In the genomic region with DNA sequence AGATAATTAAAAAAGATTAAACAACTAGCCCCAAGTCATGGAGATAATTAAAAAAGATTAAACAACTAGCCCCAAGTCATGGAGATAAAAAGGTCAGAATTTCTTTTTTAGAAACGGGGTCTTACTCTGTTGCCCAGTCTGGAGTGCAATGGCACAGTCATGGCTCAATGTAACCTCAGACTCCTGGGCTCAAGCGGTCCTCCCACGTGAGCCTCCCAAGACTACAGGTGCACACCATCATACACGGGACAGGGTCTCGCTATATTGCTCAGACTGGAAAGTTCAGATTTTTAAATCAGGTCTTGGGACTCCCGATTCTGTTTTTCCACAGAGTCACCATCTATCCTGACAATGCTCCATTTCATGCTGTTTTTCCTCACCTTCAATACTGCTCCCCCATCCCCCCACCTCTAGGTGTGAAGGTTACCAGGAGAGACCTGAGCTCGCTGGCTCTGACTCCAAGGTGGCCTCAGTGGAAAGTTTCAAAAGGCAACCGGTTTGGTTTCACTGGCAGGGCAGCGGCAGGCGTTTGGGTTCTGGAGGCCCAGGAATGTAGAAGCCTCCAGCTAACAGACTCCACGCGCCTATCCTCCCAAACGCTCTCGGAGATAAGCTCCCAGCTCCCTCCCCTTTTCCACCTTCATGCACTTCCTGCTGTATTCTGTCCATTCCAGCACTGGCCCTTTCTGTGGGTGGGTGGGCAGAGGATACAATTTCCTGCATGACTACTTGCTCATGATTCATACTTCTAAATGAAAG, we compare ENCODE assay signal across 14 cellular contexts. TPM values are rescaled to one million over a fixed set of nuclear protein-coding genes. Genes with fewer than 3 reads are reported as not detected.
DNase-seq lines count a peak whose midpoint lies in the region; ATAC-seq, FAIRE-seq and TF ChIP-seq lines count a peak whose summit lies in the region.
"Had no signal": no experiment of that assay in that cellular context is flagged by ENCODE, and none has a peak within 500 bp of the region (broad histone marks: within the 10 kb centered on the region; RNA-seq: fewer than 3 reads in every experiment).

No MANE protein-coding gene starts in this region.

- no peaks in the 10 kb centered on the region for H4K20me1 ChIP-seq in HepG2 (ENCODE audit: insufficient read depth, low read length)

- no peak for FAIRE-seq in HepG2 (lab: Jason Lieb, UNC)
- FAIRE-seq: keratinocyte, TTC549 had no signal

- TF ChIP-seq RAD21 in HepG2 (CRISPR knock-in tag; IDR thresholded peaks at IDR 0.05), result no peak

- H3K36me3 Mint-ChIP-seq in endodermal cell (ENCODE audit: low read depth) (no peaks in the 10 kb centered on the region), nephron (ENCODE audit: low read depth) (no peaks in the 10 kb centered on the region)
- H3K36me3 Mint-ChIP-seq: IgD-negative memory B cell had no signal

- DNase-seq in HepG2 (ENCODE audit: low spot score) (no peak), right lobe of liver (no peak), endodermal cell (peak; percentile 78), globus pallidus (ENCODE audit: low spot score) (no peak), NCI-H526 treated with DMSO at 0.1 percent for 48 hours (lab: John Stamatoyannopoulos, UW) (no peak), NCI-H345 (lab: John Stamatoyannopoulos, UW) (no peak)
- no peak for DNase-seq in activated CD4-positive, CD25-positive, alpha-beta regulatory T cell treated with anti-CD3 and anti-CD28 coated beads, Interleukin-2, amount 50 U/mL, for 72 hours
- DNase-seq: activated naive CD4-positive, alpha-beta T cell treated with anti-CD3 and anti-CD28 coated beads, Interleukin-2, amount 10 ng/mL, durations not matched to agents 7 days and 5 days; NCI-H1436; NCI-H524 treated with DMSO at 0.1 percent for 48 hours had no signal

- H3K27me3 ChIP-seq in HepG2 (ENCODE audit: control insufficient read depth in 1 of 2, insufficient read depth in 2 of 2, low read length in 2 of 2), result peaks cover 20 to 61% of the 10 kb centered on the region in 2 experiments
- no peaks in the 10 kb centered on the region for H3K27me3 ChIP-seq in right lobe of liver
- no peaks in the 10 kb centered on the region for H3K27me3 ChIP-seq in endodermal cell (ENCODE audit: control insufficient read depth, insufficient read depth, low read length, poor library complexity, severe bottlenecking)

- no peak for TF ChIP-seq POLR2A in HepG2 (IDR thresholded peaks at IDR 0.05; ENCODE audit: insufficient read depth in 1 of 2, low read depth in 2 of 2, low read length in 2 of 2)
- TF ChIP-seq POLR2A in right lobe of liver (IDR thresholded peaks at IDR 0.05), result no peak

- no peak overlapping the region for H2AFZ ChIP-seq in HepG2 (ENCODE audit: low read length)

- WGBS in HepG2 (ENCODE audit: low lambda C conversion rate), result 29% methylated on average over 14 of the region's 14 CpGs
- WGBS in right lobe of liver (ENCODE audit: insufficient coverage, low coverage, low lambda C conversion rate, missing lambda C conversion rate), result 56% methylated on average over 13 of the region's 14 CpGs
- 68 to 79% methylated on average over 9 to 14 of the region's 14 CpGs for WGBS in endodermal cell (ENCODE audit: insufficient coverage in 1 of 2, insufficient read length in 1 of 2), 2 experiments

- H3K27me3 Mint-ChIP-seq in endodermal cell (ENCODE audit: insufficient read depth) (no peaks in the 10 kb centered on the region), nephron (ENCODE audit: low read depth) (peaks cover 4% of the 10 kb centered on the region)

- in situ Hi-C loops in HepG2 (cut with HindIII; ENCODE audit: extremely low pct_ligation_motif_present, low pct_unique_long_range_greater_than_20kb), result no loop called here

- CTCF ChIA-PET in HepG2 (lab: Yijun Ruan, JAX; ENCODE audit: low intra/inter-chr PET ratio, low total read pairs), result no interaction called here

- H3K9me3 ChIP-seq in HepG2 (ENCODE audit: low read length) (no peaks in the 10 kb centered on the region), right lobe of liver (no peaks in the 10 kb centered on the region), endodermal cell (ENCODE audit: control insufficient read depth, low read length) (no peaks in the 10 kb centered on the region)

- H3K9ac ChIP-seq in HepG2 (ENCODE audit: insufficient read depth, low read depth, low read length) (no peak overlapping the region), endodermal cell (ENCODE audit: extremely low read depth, low read length, poor library complexity, severe bottlenecking) (no peak overlapping the region)

- intact Hi-C loops in HepG2 (cut with micrococcal nuclease; ENCODE audit: unreplicated experiment) (no loop called here), right lobe of liver (cut with DNase I) (no loop called here)

- H3K4me2 ChIP-seq in HepG2 (ENCODE audit: low read depth, low read length), result peak overlapping the region; percentile 1; the same call in 1 of the 2 replicates

- H3K27ac ChIP-seq in HepG2 (ENCODE audit: extremely low read length, insufficient read depth, low read length) (no peak overlapping the region), right lobe of liver (no peak overlapping the region), endodermal cell (ENCODE audit: low read depth, low read length) (no peak overlapping the region)

- TF ChIP-seq EP300 in HepG2 (IDR thresholded peaks at IDR 0.05; ENCODE audit: low read depth in 2 of 2, low read length in 2 of 2) (no peak), HepG2 (CRISPR knock-in tag; IDR thresholded peaks at IDR 0.05; ENCODE audit: borderline replicate concordance) (no peak)

- ATAC-seq in HepG2, result no peak
- no peak for ATAC-seq in right lobe of liver

- peak overlapping the region; percentile 44 for H3K27ac Mint-ChIP-seq in endodermal cell
- peak overlapping the region; percentile 62 to 83 (median 74) for H3K27ac Mint-ChIP-seq in nephron
- H3K27ac Mint-ChIP-seq: activated naive CD4-positive, alpha-beta T cell treated with anti-CD3 and anti-CD28 coated beads, Interleukin-2, amount 10 ng/mL, durations not matched to agents 7 days and 5 days had no signal

- no TSS peak for BruUV-seq in HepG2 (replicated peaks; lab: Mats Ljungman, UMichigan)

- H3K4me1 Mint-ChIP-seq in endodermal cell (peaks cover 54% of the 10 kb centered on the region), nephron (peaks cover 40% of the 10 kb centered on the region)

- H3K36me3 ChIP-seq in HepG2 (replicated peaks in 1 of 2; ENCODE audit: control insufficient read depth in 1 of 2, insufficient read depth in 2 of 2, low read length in 2 of 2) (no peaks in the 10 kb centered on the region), right lobe of liver (no peaks in the 10 kb centered on the region), endodermal cell (ENCODE audit: control insufficient read depth, insufficient read depth, low read length) (no peaks in the 10 kb centered on the region)

- TF ChIP-seq CTCF in HepG2 (CRISPR knock-in tag; IDR thresholded peaks at IDR 0.05) (no peak), right lobe of liver (IDR thresholded peaks at IDR 0.05) (no peak), endodermal cell (conservative IDR thresholded peaks at IDR 0.05) (no peak), nephron (IDR thresholded peaks at IDR 0.05; ENCODE audit: unreplicated experiment in 3 of 3) (no peak)

- H3K4me3 Mint-ChIP-seq in endodermal cell (no peak overlapping the region), nephron (peak overlapping the region; percentile 59 to 81 (median 74))
- H3K4me3 Mint-ChIP-seq: activated naive CD4-positive, alpha-beta T cell treated with anti-CD3 and anti-CD28 coated beads, Interleukin-2, amount 10 ng/mL, durations not matched to agents 7 days and 5 days had no signal

- H3K4me3 ChIP-seq in HepG2 (replicated peaks in 1 of 3; ENCODE audit: insufficient read depth in 1 of 3, low read depth in 2 of 3, low read length in 3 of 3) (no peak overlapping the region), right lobe of liver (no peak overlapping the region), endodermal cell (ENCODE audit: low read length) (no peak overlapping the region)

- H3K4me1 ChIP-seq in HepG2 (ENCODE audit: insufficient read depth, low read length) (peaks cover 18% of the 10 kb centered on the region), right lobe of liver (peaks cover 0 to 11% (median 0%) of the 10 kb centered on the region in 4 donors), endodermal cell (ENCODE audit: control insufficient read depth, insufficient read depth, low read length) (peaks cover 26% of the 10 kb centered on the region)

- POLR2A ChIA-PET in HepG2 (lab: Yijun Ruan, JAX), result interaction anchor here (0.7 to 3.1 kb wide), 3 partner anchors 11 to 93 kb away, joined by 3 to 17 read pairs (median 3); a partner anchor contains a TSS

- H3K79me2 ChIP-seq in HepG2 (ENCODE audit: insufficient read depth, low read length), result peaks cover 7% of the 10 kb centered on the region

- H3K9me3 Mint-ChIP-seq in endodermal cell, result no peaks in the 10 kb centered on the region
- no peaks in the 10 kb centered on the region for H3K9me3 Mint-ChIP-seq in nephron
- H3K9me3 Mint-ChIP-seq: activated naive CD4-positive, alpha-beta T cell treated with anti-CD3 and anti-CD28 coated beads, Interleukin-2, amount 10 ng/mL, durations not matched to agents 7 days and 5 days; IgD-negative memory B cell had no signal

RNA-seq across cellular contexts. Expression of a gene that starts 2.9 kb away (rescaled TPM):
- total RNA-seq in HepG2 (2016; rRNA removed; fragmentation: Illumina TruSeq; extraction: Trizol), result 11.3 and 25.9 TPM in 2 replicates
- total RNA-seq in HepG2 (2016; cell fraction: cytosol; rRNA removed; fragmentation: Illumina TruSeq; extraction: Trizol; ENCODE audit: low read depth), result 3.5 and 4.2 TPM in 2 replicates
- 8.4 and 25.7 TPM in 2 replicates for total RNA-seq in HepG2 (2016; cell fraction: insoluble cytoplasmic fraction; rRNA removed; fragmentation: Illumina TruSeq; extraction: Trizol)
- total RNA-seq in HepG2 (2016; cell fraction: membrane; rRNA removed; fragmentation: Illumina TruSeq; extraction: Trizol), result 10.9 and 11.4 TPM in 2 replicates
- 22.1 and 28.3 TPM in 2 replicates for total RNA-seq in HepG2 (2016; cell fraction: nucleus; rRNA removed; fragmentation: Illumina TruSeq; extraction: Trizol)
- 46.6 and 69.2 TPM in 2 replicates for polyA plus RNA-seq in HepG2 (2011; rRNA removed)
- 33.4 and 47.8 TPM in 2 replicates for polyA plus RNA-seq in HepG2 (2011; cell fraction: cytosol; rRNA removed)
- polyA plus RNA-seq in HepG2 (2011; cell fraction: nucleus; rRNA removed), result 135 and 157 TPM in 2 replicates
- 27.3 and 39.4 TPM in 2 replicates for polyA plus RNA-seq in HepG2 (2012)
- polyA plus RNA-seq in HepG2 (2016; cell fraction: cytosol; fragmentation: Illumina TruSeq; extraction: Trizol; ENCODE audit: low read depth), result 1.0 and 1.2 TPM in 2 replicates
- 6.0 and 8.4 TPM in 2 replicates for polyA plus RNA-seq in HepG2 (2016; cell fraction: insoluble cytoplasmic fraction; fragmentation: Illumina TruSeq; extraction: Trizol; ENCODE audit: low read depth)
- polyA plus RNA-seq in HepG2 (2016; cell fraction: membrane; fragmentation: Illumina TruSeq; extraction: Trizol; ENCODE audit: low read depth), result 3.1 and 3.2 TPM in 2 replicates
- 51.6 and 60.2 TPM in 2 replicates for polyA plus RNA-seq in HepG2 (2016; cell fraction: nucleus; fragmentation: Illumina TruSeq; extraction: Trizol; ENCODE audit: insufficient read depth, low read depth)
- polyA minus RNA-seq in HepG2 (2011; rRNA and poly(A)+ RNA removed; ENCODE audit: low replicate concordance), result 29.1 and 175 TPM in 2 replicates
- polyA minus RNA-seq in HepG2 (2011; cell fraction: cytosol; rRNA and poly(A)+ RNA removed), result 41.8 and 45.0 TPM in 2 replicates
- 25.8 and 31.7 TPM in 2 replicates for polyA minus RNA-seq in HepG2 (2011; cell fraction: nucleus; rRNA and poly(A)+ RNA removed)
- 10 to 100 TPM; 11.9 to 18.9 (median 12.6) TPM for total RNA-seq in right lobe of liver
- 10 to 100 TPM; 82.5 to 92.1 TPM for total RNA-seq in endodermal cell
- polyA plus RNA-seq in endodermal cell (2013, experiment 1 of 2), result 76.4 TPM
- polyA plus RNA-seq in endodermal cell (2013, experiment 2 of 2), result 67.9 TPM

RNA-seq across cellular contexts. Expression of a gene that starts 15.0 kb away (rescaled TPM):
- total RNA-seq in HepG2 (2016; rRNA removed; fragmentation: Illumina TruSeq; extraction: Trizol) (23.2 and 26.7 TPM in 2 replicates), right lobe of liver (10 to 100 TPM in 3 of 6 experiments, 1 to 10 TPM in 3; 6.0 to 16.3 (median 9.7) TPM), endodermal cell (10 to 100 TPM; 14.6 to 16.7 TPM)
- total RNA-seq in HepG2 (2016; cell fraction: cytosol; rRNA removed; fragmentation: Illumina TruSeq; extraction: Trizol; ENCODE audit: low read depth), result 40.7 and 45.8 TPM in 2 replicates
- total RNA-seq in HepG2 (2016; cell fraction: insoluble cytoplasmic fraction; rRNA removed; fragmentation: Illumina TruSeq; extraction: Trizol), result 26.3 and 27.1 TPM in 2 replicates
- 37.4 and 41.3 TPM in 2 replicates for total RNA-seq in HepG2 (2016; cell fraction: membrane; rRNA removed; fragmentation: Illumina TruSeq; extraction: Trizol)
- total RNA-seq in HepG2 (2016; cell fraction: nucleus; rRNA removed; fragmentation: Illumina TruSeq; extraction: Trizol), result 10.3 and 11.7 TPM in 2 replicates
- 24.8 and 27.8 TPM in 2 replicates for polyA plus RNA-seq in HepG2 (2011; rRNA removed)
- 18.3 and 31.5 TPM in 2 replicates for polyA plus RNA-seq in HepG2 (2011; cell fraction: cytosol; rRNA removed)
- 24.2 and 29.2 TPM in 2 replicates for polyA plus RNA-seq in HepG2 (2011; cell fraction: nucleus; rRNA removed)
- 14.6 and 20.3 TPM in 2 replicates for polyA plus RNA-seq in HepG2 (2012)
- polyA plus RNA-seq in HepG2 (2016; cell fraction: cytosol; fragmentation: Illumina TruSeq; extraction: Trizol; ENCODE audit: low read depth), result 55.3 and 63.9 TPM in 2 replicates
- polyA plus RNA-seq in HepG2 (2016; cell fraction: insoluble cytoplasmic fraction; fragmentation: Illumina TruSeq; extraction: Trizol; ENCODE audit: low read depth), result 33.9 and 35.0 TPM in 2 replicates
- polyA plus RNA-seq in HepG2 (2016; cell fraction: membrane; fragmentation: Illumina TruSeq; extraction: Trizol; ENCODE audit: low read depth), result 40.8 and 47.0 TPM in 2 replicates
- polyA plus RNA-seq in HepG2 (2016; cell fraction: nucleus; fragmentation: Illumina TruSeq; extraction: Trizol; ENCODE audit: insufficient read depth, low read depth), result 23.0 and 24.9 TPM in 2 replicates
- polyA minus RNA-seq in HepG2 (2011; rRNA and poly(A)+ RNA removed; ENCODE audit: low replicate concordance), result 10.9 and 17.9 TPM in 2 replicates
- polyA minus RNA-seq in HepG2 (2011; cell fraction: cytosol; rRNA and poly(A)+ RNA removed), result 4.6 and 5.6 TPM in 2 replicates
- polyA minus RNA-seq in HepG2 (2011; cell fraction: nucleus; rRNA and poly(A)+ RNA removed), result 8.2 and 14.2 TPM in 2 replicates
- polyA plus RNA-seq in endodermal cell (2013, experiment 1 of 2), result 13.0 TPM
- 14.1 TPM for polyA plus RNA-seq in endodermal cell (2013, experiment 2 of 2)

RNA-seq across cellular contexts. Expression of a gene that starts 28.9 kb away (rescaled TPM):
- total RNA-seq in HepG2 (2016; rRNA removed; fragmentation: Illumina TruSeq; extraction: Trizol), result 0.35 and 1.5 TPM in 2 replicates
- 0.35 and 0.51 TPM in 2 replicates for total RNA-seq in HepG2 (2016; cell fraction: cytosol; rRNA removed; fragmentation: Illumina TruSeq; extraction: Trizol; ENCODE audit: low read depth)
- total RNA-seq in HepG2 (2016; cell fraction: insoluble cytoplasmic fraction; rRNA removed; fragmentation: Illumina TruSeq; extraction: Trizol), result 0.61 and 2.2 TPM in 2 replicates
- 0.77 and 0.90 TPM in 2 replicates for total RNA-seq in HepG2 (2016; cell fraction: membrane; rRNA removed; fragmentation: Illumina TruSeq; extraction: Trizol)
- 2.3 and 2.8 TPM in 2 replicates for total RNA-seq in HepG2 (2016; cell fraction: nucleus; rRNA removed; fragmentation: Illumina TruSeq; extraction: Trizol)
- 1.6 and 2.7 TPM in 2 replicates for polyA plus RNA-seq in HepG2 (2011; rRNA removed)
- 0.71 and 0.90 TPM in 2 replicates for polyA plus RNA-seq in HepG2 (2011; cell fraction: cytosol; rRNA removed)
- 17.9 and 22.1 TPM in 2 replicates for polyA plus RNA-seq in HepG2 (2011; cell fraction: nucleus; rRNA removed)
- 0.72 and 2.1 TPM in 2 replicates for polyA plus RNA-seq in HepG2 (2012)
- polyA plus RNA-seq in HepG2 (2016; cell fraction: cytosol; fragmentation: Illumina TruSeq; extraction: Trizol; ENCODE audit: low read depth), result 0.47 and 0.50 TPM in 2 replicates
- polyA plus RNA-seq in HepG2 (2016; cell fraction: insoluble cytoplasmic fraction; fragmentation: Illumina TruSeq; extraction: Trizol; ENCODE audit: low read depth), result 0.32 and 0.50 TPM in 2 replicates
- 0.47 and 0.74 TPM in 2 replicates for polyA plus RNA-seq in HepG2 (2016; cell fraction: membrane; fragmentation: Illumina TruSeq; extraction: Trizol; ENCODE audit: low read depth)
- 9.2 and 10.4 TPM in 2 replicates for polyA plus RNA-seq in HepG2 (2016; cell fraction: nucleus; fragmentation: Illumina TruSeq; extraction: Trizol; ENCODE audit: insufficient read depth, low read depth)
- 1.6 and 5.1 TPM in 2 replicates for polyA minus RNA-seq in HepG2 (2011; rRNA and poly(A)+ RNA removed; ENCODE audit: low replicate concordance)
- polyA minus RNA-seq in HepG2 (2011; cell fraction: cytosol; rRNA and poly(A)+ RNA removed), result not detected in 2 replicates
- polyA minus RNA-seq in HepG2 (2011; cell fraction: nucleus; rRNA and poly(A)+ RNA removed), result 3.9 and 4.1 TPM in 2 replicates
- 1 to 10 TPM in 5 of 6 experiments, under 1 TPM in 1; 0.98 to 4.0 (median 2.7) TPM for total RNA-seq in right lobe of liver
- 1 to 10 TPM; 2.6 to 3.6 TPM for total RNA-seq in endodermal cell
- 3.5 TPM for polyA plus RNA-seq in endodermal cell (2013, experiment 1 of 2)
- 2.6 TPM for polyA plus RNA-seq in endodermal cell (2013, experiment 2 of 2)

RNA-seq across cellular contexts. Expression of a gene that starts 56.7 kb away (rescaled TPM):
- 8.4 and 21.2 TPM in 2 replicates for total RNA-seq in HepG2 (2016; rRNA removed; fragmentation: Illumina TruSeq; extraction: Trizol)
- 5.5 and 5.9 TPM in 2 replicates for total RNA-seq in HepG2 (2016; cell fraction: cytosol; rRNA removed; fragmentation: Illumina TruSeq; extraction: Trizol; ENCODE audit: low read depth)
- total RNA-seq in HepG2 (2016; cell fraction: insoluble cytoplasmic fraction; rRNA removed; fragmentation: Illumina TruSeq; extraction: Trizol), result 6.5 and 21.5 TPM in 2 replicates
- total RNA-seq in HepG2 (2016; cell fraction: membrane; rRNA removed; fragmentation: Illumina TruSeq; extraction: Trizol), result 8.5 and 9.2 TPM in 2 replicates
- total RNA-seq in HepG2 (2016; cell fraction: nucleus; rRNA removed; fragmentation: Illumina TruSeq; extraction: Trizol), result 22.7 and 27.7 TPM in 2 replicates
- polyA plus RNA-seq in HepG2 (2011; rRNA removed), result 27.9 and 43.4 TPM in 2 replicates
- polyA plus RNA-seq in HepG2 (2011; cell fraction: cytosol; rRNA removed), result 24.2 and 26.5 TPM in 2 replicates
- polyA plus RNA-seq in HepG2 (2011; cell fraction: nucleus; rRNA removed), result 68.4 and 71.2 TPM in 2 replicates
- 35.8 and 38.5 TPM in 2 replicates for polyA plus RNA-seq in HepG2 (2012)
- 4.3 and 4.5 TPM in 2 replicates for polyA plus RNA-seq in HepG2 (2016; cell fraction: cytosol; fragmentation: Illumina TruSeq; extraction: Trizol; ENCODE audit: low read depth)
- polyA plus RNA-seq in HepG2 (2016; cell fraction: insoluble cytoplasmic fraction; fragmentation: Illumina TruSeq; extraction: Trizol; ENCODE audit: low read depth), result 11.7 and 14.4 TPM in 2 replicates
- 10.0 and 11.0 TPM in 2 replicates for polyA plus RNA-seq in HepG2 (2016; cell fraction: membrane; fragmentation: Illumina TruSeq; extraction: Trizol; ENCODE audit: low read depth)
- polyA plus RNA-seq in HepG2 (2016; cell fraction: nucleus; fragmentation: Illumina TruSeq; extraction: Trizol; ENCODE audit: insufficient read depth, low read depth), result 48.6 and 52.0 TPM in 2 replicates
- polyA minus RNA-seq in HepG2 (2011; rRNA and poly(A)+ RNA removed; ENCODE audit: low replicate concordance), result 49.9 and 152 TPM in 2 replicates
- polyA minus RNA-seq in HepG2 (2011; cell fraction: cytosol; rRNA and poly(A)+ RNA removed), result 50.4 and 69.9 TPM in 2 replicates
- polyA minus RNA-seq in HepG2 (2011; cell fraction: nucleus; rRNA and poly(A)+ RNA removed), result 56.1 and 70.2 TPM in 2 replicates
- total RNA-seq in right lobe of liver, result 10 to 100 TPM; 11.5 to 37.6 (median 21.6) TPM
- 10 to 100 TPM; 33.1 to 34.8 TPM for total RNA-seq in endodermal cell
- polyA plus RNA-seq in endodermal cell (2013, experiment 1 of 2), result 16.5 TPM
- polyA plus RNA-seq in endodermal cell (2013, experiment 2 of 2), result 14.9 TPM
